In genomic region chr12:68561830-68562229, GRCh38 we compare ENCODE assay signal across 29 cellular contexts.
"Had no signal": no experiment of that assay in that cellular context is flagged by ENCODE, and none has a peak within 500 bp of the region (broad histone marks: within the 10 kb centered on the region; RNA-seq: fewer than 3 reads in every experiment).

No MANE protein-coding gene starts in this region.

- H3K36me3 ChIP-seq: ascending aorta, cardiac muscle cell had no signal

- H3K27ac ChIP-seq: ascending aorta, cardiac muscle cell, VCaP had no signal

- H3K27me3 ChIP-seq: ascending aorta, cardiac muscle cell had no signal

- H3K9me3 ChIP-seq: ascending aorta had no signal

- FAIRE-seq: bronchial epithelial cell, TTC549 had no signal

- DNase-seq: activated B cell treated with CpG ODN at 0.5 μM for 24 hours; activated CD4-positive, alpha-beta memory T cell treated with anti-CD3 and anti-CD28 coated beads, Interleukin-2, amount 10 ng/mL, durations not matched to agents 7 days and 5 days; activated CD4-positive, alpha-beta T cell treated with anti-CD3 and anti-CD28 coated beads for 48 hours; activated CD4-positive, alpha-beta T cell treated with anti-CD3 and anti-CD28 coated beads, Interleukin-2, amount 10 ng/mL, durations not matched to agents 7 days and 5 days; activated CD4-positive, alpha-beta T cell treated with anti-CD3 and anti-CD28 coated beads, Interleukin-2, amount 50 U/mL, for 48 hours; activated CD4-positive, CD25-positive, alpha-beta regulatory T cell treated with anti-CD3 and anti-CD28 coated beads, Interleukin-2, amount 50 U/mL, for 72 hours; activated CD8-positive, alpha-beta memory T cell treated with anti-CD3 and anti-CD28 coated beads for 24 hours; activated CD8-positive, alpha-beta memory T cell treated with anti-CD3 and anti-CD28 coated beads, Interleukin-2, amount 10 ng/mL, durations not matched to agents 7 days and 5 days; activated CD8-positive, alpha-beta memory T cell treated with anti-CD3 and anti-CD28 coated beads, Interleukin-2, amount 50 U/mL, for 48 hours; activated CD8-positive, alpha-beta T cell treated with anti-CD3 and anti-CD28 coated beads, Interleukin-2, amount 10 ng/mL, durations not matched to agents 7 days and 5 days; activated effector memory CD4-positive, alpha-beta T cell treated with Interleukin-2 at 50 U/mL for 16 hours; activated gamma-delta T cell; activated naive CD4-positive, alpha-beta T cell treated with anti-CD3 and anti-CD28 coated beads, Interleukin-2, amount 10 ng/mL, durations not matched to agents 7 days and 5 days; activated naive CD4-positive, alpha-beta T cell treated with Interleukin-2 at 50 U/mL for 16 hours; activated naive CD8-positive, alpha-beta T cell treated with anti-CD3 and anti-CD28 coated beads, Interleukin-2, amount 10 ng/mL, durations not matched to agents 7 days and 5 days; activated naive CD8-positive, alpha-beta T cell treated with anti-CD3 and anti-CD28 coated beads, Interleukin-2, amount 50 U/mL, for 24 hours; activated T-cell treated with anti-CD3 and anti-CD28 coated beads, Interleukin-2, amount 50 U/mL, for 24 hours; activated T-cell treated with anti-CD3 and anti-CD28 coated beads, Interleukin-2, amount 50 U/mL, for 48 hours; amygdala; anterior cingulate cortex; caudate nucleus; T-helper 1 cell; T-helper 2 cell; T-helper 9 cell had no signal

- H3K4me1 ChIP-seq: ascending aorta had no signal

- H3K4me3 ChIP-seq: ascending aorta, cardiac muscle cell had no signal

- ATAC-seq: activated CD8-positive, alpha-beta memory T cell treated with anti-CD3 and anti-CD28 coated beads, Interleukin-2, amount 10 ng/mL, durations not matched to agents 7 days and 5 days; activated CD8-positive, alpha-beta T cell treated with anti-CD3 and anti-CD28 coated beads, Interleukin-2, amount 10 ng/mL, durations not matched to agents 7 days and 5 days; activated naive CD8-positive, alpha-beta T cell treated with anti-CD3 and anti-CD28 coated beads, Interleukin-2, amount 50 U/mL, for 24 hours had no signal
